Comparison of ENCODE assay signal across 24 cellular contexts in the genomic region with DNA sequence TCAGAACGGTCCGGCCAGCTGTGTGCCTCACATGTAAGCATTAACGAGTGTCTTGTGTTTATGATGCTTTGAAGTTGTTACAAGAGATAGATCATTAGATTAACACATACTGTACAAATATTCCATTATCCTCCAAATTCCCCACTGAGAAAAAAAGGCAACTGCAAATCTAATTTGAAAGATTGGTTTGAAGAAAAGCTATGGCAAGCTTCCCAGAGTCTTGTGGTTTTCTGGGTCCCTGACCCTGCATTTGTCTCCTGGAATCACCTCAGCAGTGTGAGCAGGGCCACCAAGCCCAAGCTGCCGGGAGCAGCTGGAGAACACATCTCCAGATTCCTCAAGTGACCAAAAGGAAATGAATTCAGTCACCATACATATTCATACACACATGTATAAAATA. TPM values are rescaled to one million over a fixed set of nuclear protein-coding genes. Genes with fewer than 3 reads are reported as not detected.
DNase-seq lines count a peak whose midpoint lies in the region; ATAC-seq, FAIRE-seq and TF ChIP-seq lines count a peak whose summit lies in the region.
"Had no signal": no experiment of that assay in that cellular context is flagged by ENCODE, and none has a peak within 500 bp of the region (broad histone marks: within the 10 kb centered on the region; RNA-seq: fewer than 3 reads in every experiment).

No MANE protein-coding gene starts in this region.

- no peak overlapping the region for H3K9ac ChIP-seq in astrocyte (ENCODE audit: low read length)

- H3K4me1 Mint-ChIP-seq in astrocyte (ENCODE audit: low read depth, unreplicated experiment), result peaks cover 13% of the 10 kb centered on the region
- H3K4me1 Mint-ChIP-seq in CD8-positive, alpha-beta T cell (ENCODE audit: low read depth), result no peaks in the 10 kb centered on the region
- H3K4me1 Mint-ChIP-seq: CD14-positive monocyte, IgD-negative memory B cell had no signal

- H3K36me3 Mint-ChIP-seq in astrocyte (ENCODE audit: low read depth, unreplicated experiment), result no peaks in the 10 kb centered on the region
- no peaks in the 10 kb centered on the region for H3K36me3 Mint-ChIP-seq in CD8-positive, alpha-beta T cell
- H3K36me3 Mint-ChIP-seq: CD14-positive monocyte, IgD-negative memory B cell had no signal

- POLR2A ChIA-PET in HEK293 (lab: Yijun Ruan, JAX), result interaction anchor here (0.7 to 1.4 kb wide), 3 partner anchors 18 to 319 kb away, joined by 3 to 4 read pairs (median 4); partner anchors contain the start of genes ADAMTS16 and ICE1
- POLR2A ChIA-PET in CD8-positive, alpha-beta T cell (lab: Charles Lee), result no interaction called here

- H3K27ac ChIP-seq in HEK293 (ENCODE audit: extremely low read depth, low read depth, low read length) (no peak overlapping the region), astrocyte (ENCODE audit: low read depth, low read length) (no peak overlapping the region)
- no peak overlapping the region for H3K27ac ChIP-seq in CD8-positive, alpha-beta T cell (ENCODE audit: low read depth, low read length)
- H3K27ac ChIP-seq: HL-60 had no signal

- CTCF ChIA-PET in HEK293 (lab: Yijun Ruan, JAX), result interaction anchor here (1.0 to 2.0 kb wide), 3 partner anchors 10 to 224 kb away, joined by 3 to 6 read pairs (median 4); no protein-coding TSS in a partner anchor
- CTCF ChIA-PET in CD8-positive, alpha-beta T cell (lab: Charles Lee), result no interaction called here

- DNase-seq in astrocyte (ENCODE audit: low read depth) (peak; percentile 72), kidney tubule cell (ENCODE audit: low spot score) (peak; percentile 42), NCI-H510A treated with DMSO at 0.1 percent for 48 hours (lab: John Stamatoyannopoulos, UW) (no peak)
- DNase-seq in CD8-positive, alpha-beta T cell, result no peak
- DNase-seq: Caco-2; DMS153; GOT3; Karpas-422; MM.1S; NCI-H1092 treated with DMSO at 0.1 percent for 48 hours; NCI-H2081 treated with DMSO at 0.1 percent for 48 hours; NCI-H748 treated with DMSO at 0.1 percent for 48 hours; NK-92 treated with Interleukin-12 subunit alpha and Interleukin-12 subunit beta, amount 100 ng/mL, for 24 hours; RPMI8226; SIG-M5 had no signal

- peaks cover 4% of the 10 kb centered on the region for H3K27me3 ChIP-seq in astrocyte (ENCODE audit: insufficient read depth, low read length)
- H3K27me3 ChIP-seq in CD8-positive, alpha-beta T cell (ENCODE audit: insufficient read depth, low read length), result no peaks in the 10 kb centered on the region

- no peak overlapping the region for H3K27ac Mint-ChIP-seq in astrocyte (ENCODE audit: unreplicated experiment)
- no peak overlapping the region for H3K27ac Mint-ChIP-seq in CD8-positive, alpha-beta T cell
- H3K27ac Mint-ChIP-seq: CD14-positive monocyte, IgD-negative memory B cell had no signal

- intact Hi-C loops in CD8-positive, alpha-beta T cell (cut with DNase I, micrococcal nuclease), result no loop called here

- H2AFZ ChIP-seq in astrocyte (ENCODE audit: low read depth, low read length), result no peak overlapping the region

- H3K4me3 ChIP-seq in HEK293 (ENCODE audit: low read depth, low read length) (no peak overlapping the region), astrocyte (ENCODE audit: insufficient read depth, low read depth, low read length) (no peak overlapping the region)
- H3K4me3 ChIP-seq in CD8-positive, alpha-beta T cell (ENCODE audit: low read depth, low read length), result no peak overlapping the region
- H3K4me3 ChIP-seq: GM12878 had no signal

- FAIRE-seq in astrocyte (lab: Jason Lieb, UNC), result no peak
- FAIRE-seq: GM12878 had no signal

- H3K79me2 ChIP-seq in astrocyte (ENCODE audit: insufficient read depth, low read length), result no peaks in the 10 kb centered on the region

- H3K36me3 ChIP-seq in HEK293 (ENCODE audit: control insufficient read depth in 2 of 2, insufficient read depth in 1 of 2, low read length in 2 of 2) (no peaks in the 10 kb centered on the region), astrocyte (ENCODE audit: insufficient read depth, low read length) (no peaks in the 10 kb centered on the region)
- H3K36me3 ChIP-seq in CD8-positive, alpha-beta T cell (ENCODE audit: insufficient read depth, low read length), result no peaks in the 10 kb centered on the region

- TF ChIP-seq CTCF in HEK293 (tag by site-specific recombination; IDR thresholded peaks at IDR 0.05), result no peak
- TF ChIP-seq CTCF in astrocyte (IDR thresholded peaks at IDR 0.05; ENCODE audit: insufficient read depth, low read depth, low read length), result no peak
- TF ChIP-seq CTCF in CD8-positive, alpha-beta T cell (IDR thresholded peaks at IDR 0.05), result no peak

- peaks cover 13% of the 10 kb centered on the region; the same call in 1 of the 2 replicates for H3K4me1 ChIP-seq in HEK293 (ENCODE audit: control insufficient read depth, insufficient read depth, low read length)
- peaks cover 3% of the 10 kb centered on the region for H3K4me1 ChIP-seq in astrocyte (ENCODE audit: insufficient read depth, low read length)
- no peaks in the 10 kb centered on the region for H3K4me1 ChIP-seq in CD8-positive, alpha-beta T cell (ENCODE audit: insufficient read depth, low read length)
- H3K4me1 ChIP-seq: Caco-2 had no signal

- H3K4me3 Mint-ChIP-seq in astrocyte (ENCODE audit: unreplicated experiment), result no peak overlapping the region
- H3K4me3 Mint-ChIP-seq in CD8-positive, alpha-beta T cell, result no peak overlapping the region
- H3K4me3 Mint-ChIP-seq: CD14-positive monocyte, IgD-negative memory B cell had no signal

- peaks cover 2% of the 10 kb centered on the region; the same call in 1 of the 2 replicates for H3K9me3 ChIP-seq in HEK293 (ENCODE audit: control insufficient read depth, insufficient read depth, low read depth, low read length)
- no peaks in the 10 kb centered on the region for H3K9me3 ChIP-seq in astrocyte (ENCODE audit: insufficient read depth, low read depth, low read length)
- no peaks in the 10 kb centered on the region for H3K9me3 ChIP-seq in CD8-positive, alpha-beta T cell (ENCODE audit: low read length)
- H3K9me3 ChIP-seq: Caco-2 had no signal

- ATAC-seq in CD8-positive, alpha-beta T cell, result no peak
- ATAC-seq in HG03135 (IDR thresholded peaks at IDR 0.05; ENCODE audit: unreplicated experiment) (no peak), HG03097 (IDR thresholded peaks at IDR 0.05; ENCODE audit: low FRiP score, unreplicated experiment) (no peak)
- ATAC-seq: GM12878 had no signal

- no peaks in the 10 kb centered on the region for H3K27me3 Mint-ChIP-seq in astrocyte (ENCODE audit: low read depth, unreplicated experiment)
- peaks cover 3% of the 10 kb centered on the region for H3K27me3 Mint-ChIP-seq in CD8-positive, alpha-beta T cell (ENCODE audit: low read depth)
- H3K27me3 Mint-ChIP-seq: IgD-negative memory B cell had no signal

- H3K4me2 ChIP-seq in astrocyte (ENCODE audit: low read length), result peak overlapping the region; percentile 18

- peaks cover 2% of the 10 kb centered on the region for H3K9me3 Mint-ChIP-seq in astrocyte (ENCODE audit: unreplicated experiment)
- no peaks in the 10 kb centered on the region for H3K9me3 Mint-ChIP-seq in CD8-positive, alpha-beta T cell

- no peaks in the 10 kb centered on the region for H4K20me1 ChIP-seq in astrocyte (ENCODE audit: insufficient read depth, low read length)

TF ChIP-seq in HEK293, 187 proteins besides CTCF, POLR2A, EP300 and RAD21:
- TF ChIP-seq FEZF1 (tag by site-specific recombination; IDR thresholded peaks at IDR 0.05) (peak; percentile 45; the same call in 1 of the 2 replicates), ZNF560 (tag by site-specific recombination; IDR thresholded peaks at IDR 0.05; ENCODE audit: borderline replicate concordance) (no peak), GLIS1 (tag by site-specific recombination; IDR thresholded peaks at IDR 0.05) (peak; percentile 61)

RNA-seq across cellular contexts. Expression of gene ADAMTS16, which starts 36.9 kb away (rescaled TPM):
- 5.7 and 11.4 TPM in 2 replicates for total RNA-seq in astrocyte
- total RNA-seq in CD8-positive, alpha-beta T cell, result not detected
- total RNA-seq: GM12878; NCI-H460; T-helper 1 cell treated with Interleukin-12 subunit alpha and Interleukin-12 subunit beta and Interleukin-4 antibody, amounts not matched to agents 30 ng/mL and 1 ng/mL, for 36 hours had no signal

Comparison
In these comparisons a context has a peak if more than half of its experiments do, and no peak if none do; other contexts are left out.
1. DNase-seq: peak in astrocyte (single experiment) and kidney tubule cell (single experiment); none in CD8-positive, alpha-beta T cell (0 of 7) and NCI-H510A treated with DMSO at 0.1 percent for 48 hours (single experiment).